Comparison of ENCODE assay signal across 6 cellular contexts in the genomic region with DNA sequence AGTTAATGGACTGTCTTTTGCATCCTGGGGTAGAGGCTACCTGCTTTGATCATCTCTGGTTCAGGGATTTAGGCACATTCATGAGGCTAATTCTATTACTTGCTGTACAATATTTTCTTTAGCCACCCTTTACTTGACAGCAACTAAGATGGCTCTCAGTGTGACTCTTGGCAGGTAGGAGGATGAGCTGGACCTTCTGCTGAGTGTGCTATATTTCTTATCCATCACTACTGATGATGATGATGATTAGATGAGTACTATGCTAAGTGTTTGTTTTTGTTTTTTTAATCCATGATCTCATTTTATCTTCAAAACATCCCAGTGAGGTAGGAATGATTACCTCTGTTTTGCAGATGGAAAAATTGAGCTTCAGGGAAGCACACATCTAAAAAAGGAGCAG.
"Had no signal": no experiment of that assay in that cellular context is flagged by ENCODE, and none has a peak within 500 bp of the region (broad histone marks: within the 10 kb centered on the region; RNA-seq: fewer than 3 reads in every experiment).

No MANE protein-coding gene starts in this region.

- H3K4me2 ChIP-seq: KMS-11 had no signal

- FAIRE-seq: HTR-8/SVneo had no signal

- H3K27ac ChIP-seq: HL-60, KMS-11 had no signal

- DNase-seq: IMR-90, KBM-7, KG1 had no signal

- H3K9ac ChIP-seq: KMS-11 had no signal
